8 cellular contexts compared by ENCODE assay signal in genomic region chr17:50201226-50201854, GRCh38. TPM values are rescaled to one million over a fixed set of nuclear protein-coding genes. Genes with fewer than 3 reads are reported as not detected.
DNase-seq lines count a peak whose midpoint lies in the region; ATAC-seq, FAIRE-seq and TF ChIP-seq lines count a peak whose summit lies in the region.

Gene COL1A1 (minus strand): TSS chr17:50201631. CDS start chr17:50201513, 118 bp downstream.

- peak within 1 kb of the TSS; percentile 77 for H3K4me3 Mint-ChIP-seq in activated T-helper 17 cell treated with anti-CD3 and anti-CD28 coated beads, Interleukin-2, amount 50 U/mL, for 72 hours

- peak within 1 kb of the TSS; percentile 34 to 95 (median 80) for H3K27ac ChIP-seq in heart left ventricle
- H3K27ac ChIP-seq in psoas muscle = peak within 1 kb of the TSS; percentile 67

- TF ChIP-seq CTCF in heart left ventricle (IDR thresholded peaks at IDR 0.05) = no peak
- TF ChIP-seq CTCF in psoas muscle (IDR thresholded peaks at IDR 0.05) = no peak

- DNase-seq in H7 = peak; percentile 88
- peak; percentile 80 to 86 (median 85) for DNase-seq in heart left ventricle
- DNase-seq in psoas muscle = peak; percentile 80 to 83
- no peak for DNase-seq in AML-193 (lab: John Stamatoyannopoulos, UW)
- DNase-seq in retina = no peak
- no peak for DNase-seq in GM19239 (ENCODE audit: insufficient read length, low spot score)

- WGBS in heart left ventricle, 4 donors = 6 to 8% (median 7%) methylated on average over 30 to 37 of the region's 37 CpGs
- 3 to 9% (median 7%) methylated on average over 31 to 37 of the region's 37 CpGs for WGBS in psoas muscle, 3 donors

- H3K27me3 Mint-ChIP-seq in activated T-helper 17 cell treated with anti-CD3 and anti-CD28 coated beads, Interleukin-2, amount 50 U/mL, for 72 hours = peaks cover 46% of the 10 kb centered on the region

- peak in 1 of 2 donors; percentile 74 for TF ChIP-seq POLR2A in heart left ventricle (IDR thresholded peaks at IDR 0.05)

- H3K27me3 ChIP-seq in H7 (ENCODE audit: control insufficient read depth, insufficient read depth, low read length) = peaks cover 28% of the 10 kb centered on the region
- H3K27me3 ChIP-seq in heart left ventricle = peaks cover 0 to 31% (median 14%) of the 10 kb centered on the region in 9 donors
- peaks cover 0 to 38% (median 0%) of the 10 kb centered on the region in 3 donors for H3K27me3 ChIP-seq in psoas muscle (ENCODE audit: insufficient read depth in 3 of 3, low read length in 2 of 3)

- H3K4me3 ChIP-seq in H7 (ENCODE audit: insufficient read depth, low read depth, low read length) = peak within 1 kb of the TSS; percentile 57
- H3K4me3 ChIP-seq in heart left ventricle = peak within 1 kb of the TSS; percentile 13 to 74 (median 56)
- peak within 1 kb of the TSS; percentile 58 for H3K4me3 ChIP-seq in psoas muscle

- H3K9me3 Mint-ChIP-seq in activated T-helper 17 cell treated with anti-CD3 and anti-CD28 coated beads, Interleukin-2, amount 50 U/mL, for 72 hours = no peaks in the 10 kb centered on the region

- H3K4me1 ChIP-seq in heart left ventricle (peaks cover 0 to 67% (median 18%) of the 10 kb centered on the region in 12 donors), psoas muscle (peaks cover 7% of the 10 kb centered on the region)

- H3K36me3 ChIP-seq in H7 (replicated peaks; ENCODE audit: control insufficient read depth, insufficient read depth, low read length) (peaks cover 16% of the 10 kb centered on the region), heart left ventricle (peaks cover 0 to 34% (median 16%) of the 10 kb centered on the region in 9 donors), psoas muscle (ENCODE audit: insufficient read depth in 1 of 2, low read depth in 1 of 2) (no peaks in the 10 kb centered on the region)

- peaks cover 7% of the 10 kb centered on the region for H3K4me1 Mint-ChIP-seq in activated T-helper 17 cell treated with anti-CD3 and anti-CD28 coated beads, Interleukin-2, amount 50 U/mL, for 72 hours

- no peak for ATAC-seq in activated T-helper 17 cell treated with anti-CD3 and anti-CD28 coated beads, Interleukin-2, amount 50 U/mL, for 72 hours (replicated peaks)
- ATAC-seq in heart left ventricle = peak in 3 of 4 donors; percentile 18 to 45 (median 32)
- ATAC-seq in psoas muscle = peak in 3 of 4 donors; percentile 9 to 43 (median 24)
- no peak for ATAC-seq in HG03354 (IDR thresholded peaks at IDR 0.05; ENCODE audit: poor library complexity, severe bottlenecking, unreplicated experiment)

- H3K9me3 ChIP-seq in heart left ventricle = no peaks in the 10 kb centered on the region
- no peaks in the 10 kb centered on the region for H3K9me3 ChIP-seq in psoas muscle

- H3K36me3 Mint-ChIP-seq in activated T-helper 17 cell treated with anti-CD3 and anti-CD28 coated beads, Interleukin-2, amount 50 U/mL, for 72 hours (ENCODE audit: low read depth) = no peaks in the 10 kb centered on the region

- intact Hi-C loops in heart left ventricle (cut with DNase I) = loop anchor here in 4 of 10 donors (2.0 kb wide), 4 partner anchors 69 to 103 kb away; no protein-coding TSS in a partner anchor
- intact Hi-C loops in psoas muscle (cut with DNase I) = loop anchor here in 1 of 2 donors (2.0 kb wide), 2 partner anchors 71 to 95 kb away; no protein-coding TSS in a partner anchor

- FAIRE-seq in GM19239 (lab: Jason Lieb, UNC) = no peak

- H3K27ac Mint-ChIP-seq in activated T-helper 17 cell treated with anti-CD3 and anti-CD28 coated beads, Interleukin-2, amount 50 U/mL, for 72 hours = peak within 1 kb of the TSS; percentile 75

RNA-seq across cellular contexts. Expression of gene COL1A1, which starts in this region (rescaled TPM):
- 8.2 and 9.4 TPM in 2 replicates for total RNA-seq in H7 (2014; rRNA removed; shearing (Covaris generic))
- total RNA-seq in activated T-helper 17 cell treated with anti-CD3 and anti-CD28 coated beads, Interleukin-2, amount 50 U/mL, for 72 hours = 1 to 10 TPM in 1 of 2 donors, under 1 TPM in 1; 0.37 to 1.9 TPM
- total RNA-seq in heart left ventricle (100 to 1,000 TPM in 3 of 9 donors, 10 to 100 TPM in 6; 10.2 to 897 (median 55.4) TPM), psoas muscle (10 to 100 TPM; 10.2 to 46.6 (median 18.7) TPM)
- polyA plus RNA-seq in heart left ventricle (100 to 1,000 TPM in 1 of 2 donors, 10 to 100 TPM in 1; 17.2 to 109 TPM), psoas muscle (1 to 10 TPM; 2.3 to 5.4 (median 3.3) TPM)

Comparison
In these comparisons a context has a peak if more than half of its experiments do, and no peak if none do; other contexts are left out.
1. DNase-seq: peak in H7 (single experiment), heart left ventricle (5 of 5) and psoas muscle (2 of 2); none in AML-193 (0 of 2), retina (single experiment) and GM19239 (single experiment).
2. ATAC-seq: peak in heart left ventricle (3 of 4) and psoas muscle (3 of 4); none in activated T-helper 17 cell treated with anti-CD3 and anti-CD28 coated beads, Interleukin-2, amount 50 U/mL, for 72 hours (single experiment) and HG03354 (single experiment).
3. Peak in every context shown above with its lines, with median percentiles within 50 percentile points of each other: H3K4me3 ChIP-seq.